In the genomic region with DNA sequence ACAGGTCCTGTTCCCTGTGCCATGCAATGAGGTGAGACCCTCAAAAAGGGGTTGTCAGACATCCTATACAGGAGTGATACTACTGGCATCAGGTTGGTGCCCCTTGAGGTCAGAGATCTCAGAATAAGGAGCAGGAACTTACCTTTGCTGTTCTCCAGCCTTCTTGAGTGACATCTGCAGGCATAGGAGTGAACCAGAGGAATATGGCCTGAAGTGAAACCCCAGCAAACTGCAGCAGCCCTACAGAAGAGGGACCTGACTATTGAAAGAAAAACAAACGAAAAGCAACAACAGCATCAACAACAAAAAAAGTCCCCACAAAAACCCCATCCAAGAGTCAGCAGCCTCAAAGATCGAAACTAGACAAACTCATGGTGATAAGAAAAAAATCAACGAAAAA, we compare ENCODE assay signal across 9 cellular contexts.
"Had no signal": no experiment of that assay in that cellular context is flagged by ENCODE, and none has a peak within 500 bp of the region (broad histone marks: within the 10 kb centered on the region; RNA-seq: fewer than 3 reads in every experiment).

No MANE protein-coding gene starts in this region.

- H3K36me3 Mint-ChIP-seq: IgD-negative memory B cell had no signal

- H3K4me3 ChIP-seq: K562 had no signal

- FAIRE-seq: HepG2, HTR-8/SVneo, K562 had no signal

- ATAC-seq: HepG2, K562 had no signal

- DNase-seq: IMR-90, KBM-7, KG1 had no signal

- H3K27me3 Mint-ChIP-seq: IgD-negative memory B cell had no signal

- H3K4me1 Mint-ChIP-seq: IgD-negative memory B cell had no signal

- H3K4me2 ChIP-seq: KMS-11 had no signal

- H3K9ac ChIP-seq: KMS-11 had no signal

- H3K27ac Mint-ChIP-seq: IgD-negative memory B cell had no signal

- H3K27ac ChIP-seq: HL-60, KMS-11 had no signal

- H3K4me3 Mint-ChIP-seq: IgD-negative memory B cell had no signal
